1 cellular context compared by ENCODE assay signal in genomic region chr9:27054125-27054524, GRCh38.
TF ChIP-seq lines count a peak whose summit lies in the region.

No MANE protein-coding gene starts in this region.

TF ChIP-seq in IMR-90, 13 proteins besides CTCF, POLR2A, EP300 and RAD21 (continued from another document):
- TF ChIP-seq, protein P1, sequence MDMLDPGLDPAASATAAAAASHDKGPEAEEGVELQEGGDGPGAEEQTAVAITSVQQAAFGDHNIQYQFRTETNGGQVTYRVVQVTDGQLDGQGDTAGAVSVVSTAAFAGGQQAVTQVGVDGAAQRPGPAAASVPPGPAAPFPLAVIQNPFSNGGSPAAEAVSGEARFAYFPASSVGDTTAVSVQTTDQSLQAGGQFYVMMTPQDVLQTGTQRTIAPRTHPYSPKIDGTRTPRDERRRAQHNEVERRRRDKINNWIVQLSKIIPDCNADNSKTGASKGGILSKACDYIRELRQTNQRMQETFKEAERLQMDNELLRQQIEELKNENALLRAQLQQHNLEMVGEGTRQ (IDR thresholded peaks at IDR 0.05; ENCODE audit: low read depth, low read length) = no peak
- TF ChIP-seq NFE2L2 (IDR thresholded peaks at IDR 0.05; ENCODE audit: low read depth, low read length) (no peak), RCOR1 (IDR thresholded peaks at IDR 0.05; ENCODE audit: insufficient replicate concordance, low read length) (no peak), RFX5 (IDR thresholded peaks at IDR 0.05; ENCODE audit: low read depth, low read length) (no peak), CEBPB (IDR thresholded peaks at IDR 0.05; ENCODE audit: low read depth, low read length) (no peak), BHLHE40 (IDR thresholded peaks at IDR 0.05; ENCODE audit: low read depth, low read length) (no peak), FOS (IDR thresholded peaks at IDR 0.05; ENCODE audit: low read depth, low read length) (no peak)
- TF ChIP-seq, protein P2, sequence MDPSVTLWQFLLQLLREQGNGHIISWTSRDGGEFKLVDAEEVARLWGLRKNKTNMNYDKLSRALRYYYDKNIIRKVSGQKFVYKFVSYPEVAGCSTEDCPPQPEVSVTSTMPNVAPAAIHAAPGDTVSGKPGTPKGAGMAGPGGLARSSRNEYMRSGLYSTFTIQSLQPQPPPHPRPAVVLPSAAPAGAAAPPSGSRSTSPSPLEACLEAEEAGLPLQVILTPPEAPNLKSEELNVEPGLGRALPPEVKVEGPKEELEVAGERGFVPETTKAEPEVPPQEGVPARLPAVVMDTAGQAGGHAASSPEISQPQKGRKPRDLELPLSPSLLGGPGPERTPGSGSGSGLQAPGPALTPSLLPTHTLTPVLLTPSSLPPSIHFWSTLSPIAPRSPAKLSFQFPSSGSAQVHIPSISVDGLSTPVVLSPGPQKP (IDR thresholded peaks at IDR 0.05; ENCODE audit: borderline replicate concordance, low read depth, low read length) = no peak
